ENCODE assay signal across 1 cellular context in genomic region chr2:54512663-54513363, GRCh38.
A peak's percentile ranks its signal among the peaks of the same experiment; 100 is the strongest.
TF ChIP-seq lines count a peak whose summit lies in the region.

No MANE protein-coding gene starts in this region.

TF ChIP-seq in GM12878, 131 proteins besides CTCF, POLR2A, EP300 and RAD21:
- TF ChIP-seq RUNX3 (IDR thresholded peaks at IDR 0.05; ENCODE audit: low read length), result peak; percentile 32
- TF ChIP-seq MLLT1 (IDR thresholded peaks at IDR 0.05), result no peak
- TF ChIP-seq RCOR1 (conservative IDR thresholded peaks at IDR 0.05; ENCODE audit: low read depth, low read length), result no peak
TF ChIP-seq in GM12878: peak in this region for 1.
